In genomic region chr11:99682646-99683045, GRCh38 we compare ENCODE assay signal across 27 cellular contexts.
A peak's percentile ranks its signal among the peaks of the same experiment; 100 is the strongest.
DNase-seq lines count a peak whose midpoint lies in the region; ATAC-seq lines count a peak whose summit lies in the region.
"Had no signal": no experiment of that assay in that cellular context is flagged by ENCODE, and none has a peak within 500 bp of the region (broad histone marks: within the 10 kb centered on the region; RNA-seq: fewer than 3 reads in every experiment).

No MANE protein-coding gene starts in this region.

- no peak overlapping the region for H3K27ac ChIP-seq in ACC112 (ENCODE audit: low read depth, low read length)
- H3K27ac ChIP-seq: BLaER1 treated with 17β-estradiol and CSF1 and Interleukin-3, amounts not matched to agents 10 nM and 100 nM; SK-N-MC had no signal

- no peaks in the 10 kb centered on the region for H3K4me1 Mint-ChIP-seq in activated T-helper 1 cell treated with anti-CD3 and anti-CD28 coated beads, Interleukin-12 subunit alpha, Interleukin-12 subunit beta, Interleukin-2, Interleukin-4 antibody, amounts not matched to agents 30 ng/mL and 10 ng/mL and 1 ng/mL, durations not matched to agents 14 hours and 24 hours and 36 hours (ENCODE audit: low read depth)
- H3K4me1 Mint-ChIP-seq: T-helper 17 cell had no signal

- no peaks in the 10 kb centered on the region for H3K27me3 ChIP-seq in ACC112 (ENCODE audit: insufficient read depth, low read length)
- H3K27me3 ChIP-seq: BLaER1 treated with 17β-estradiol and CSF1 and Interleukin-3, amounts not matched to agents 10 nM and 100 nM had no signal

- no peaks in the 10 kb centered on the region for H3K79me2 ChIP-seq in ACC112 (ENCODE audit: control insufficient read depth, insufficient read depth, low read length, unreplicated experiment)

- H3K36me3 ChIP-seq in ACC112 (ENCODE audit: insufficient read depth, low read length) = no peaks in the 10 kb centered on the region
- H3K36me3 ChIP-seq: BLaER1 treated with 17β-estradiol and CSF1 and Interleukin-3, amounts not matched to agents 10 nM and 100 nM; HAP-1 had no signal

- peak; percentile 10 for DNase-seq in OCI-M1 (lab: John Stamatoyannopoulos, UW)
- DNase-seq in activated T-helper 1 cell treated with anti-CD3 and anti-CD28 coated beads, Interleukin-12 subunit alpha, Interleukin-12 subunit beta, Interleukin-2, Interleukin-4 antibody, amounts not matched to agents 30 ng/mL and 10 ng/mL and 1 ng/mL, durations not matched to agents 14 hours and 24 hours and 36 hours (ENCODE audit: low spot score) = no peak
- no peak for DNase-seq in activated CD4-positive, alpha-beta T cell treated with anti-CD3 and anti-CD28 coated beads, Interleukin-2, amount 50 U/mL, for 4 hours
- DNase-seq: AML-193; CD4-positive, alpha-beta T cell; GOT3; HFFc6; IMR-90; KG1; MM.1S; NCI-H1417; NCI-H1694 treated with DMSO at 0.1 percent for 48 hours; NCI-H2081 treated with DMSO at 0.1 percent for 48 hours; NCI-H2171; NCI-H226; NCI-H510A; NCI-H69; SIG-M5; T-helper 17 cell had no signal

- intact Hi-C loops in activated T-helper 1 cell treated with anti-CD3 and anti-CD28 coated beads, Interleukin-12 subunit alpha, Interleukin-12 subunit beta, Interleukin-2, Interleukin-4 antibody, amounts not matched to agents 30 ng/mL and 10 ng/mL and 1 ng/mL, durations not matched to agents 14 hours and 24 hours and 36 hours (cut with micrococcal nuclease) = no loop called here

- H3K27ac Mint-ChIP-seq in activated T-helper 1 cell treated with anti-CD3 and anti-CD28 coated beads, Interleukin-12 subunit alpha, Interleukin-12 subunit beta, Interleukin-2, Interleukin-4 antibody, amounts not matched to agents 30 ng/mL and 10 ng/mL and 1 ng/mL, durations not matched to agents 14 hours and 24 hours and 36 hours = no peak overlapping the region
- H3K27ac Mint-ChIP-seq: CD4-positive, alpha-beta T cell; HFFc6; T-helper 17 cell had no signal

- no peaks in the 10 kb centered on the region for H3K27me3 Mint-ChIP-seq in activated T-helper 1 cell treated with anti-CD3 and anti-CD28 coated beads, Interleukin-12 subunit alpha, Interleukin-12 subunit beta, Interleukin-2, Interleukin-4 antibody, amounts not matched to agents 30 ng/mL and 10 ng/mL and 1 ng/mL, durations not matched to agents 14 hours and 24 hours and 36 hours (ENCODE audit: insufficient read depth)
- H3K27me3 Mint-ChIP-seq: CD4-positive, alpha-beta T cell; T-helper 17 cell had no signal

- H2AFZ ChIP-seq in ACC112 (ENCODE audit: low read length, unreplicated experiment) = peak overlapping the region; percentile 78

- H3K4me1 ChIP-seq in ACC112 (ENCODE audit: control insufficient read depth, insufficient read depth, low read length, unreplicated experiment) = peaks cover 8% of the 10 kb centered on the region
- H3K4me1 ChIP-seq: BLaER1 treated with 17β-estradiol and CSF1 and Interleukin-3, amounts not matched to agents 10 nM and 100 nM; HAP-1 had no signal

- peaks cover 4% of the 10 kb centered on the region for H3K9me3 Mint-ChIP-seq in activated T-helper 1 cell treated with anti-CD3 and anti-CD28 coated beads, Interleukin-12 subunit alpha, Interleukin-12 subunit beta, Interleukin-2, Interleukin-4 antibody, amounts not matched to agents 30 ng/mL and 10 ng/mL and 1 ng/mL, durations not matched to agents 14 hours and 24 hours and 36 hours

- no peak overlapping the region for H3K4me3 Mint-ChIP-seq in activated T-helper 1 cell treated with anti-CD3 and anti-CD28 coated beads, Interleukin-12 subunit alpha, Interleukin-12 subunit beta, Interleukin-2, Interleukin-4 antibody, amounts not matched to agents 30 ng/mL and 10 ng/mL and 1 ng/mL, durations not matched to agents 14 hours and 24 hours and 36 hours
- H3K4me3 Mint-ChIP-seq: CD4-positive, alpha-beta T cell; HFFc6; T-helper 17 cell had no signal

- peak overlapping the region; percentile 36; the same call in 1 of the 2 replicates for H3K4me3 ChIP-seq in ACC112 (ENCODE audit: low read depth, low read length)
- H3K4me3 ChIP-seq: BLaER1 treated with 17β-estradiol and CSF1 and Interleukin-3, amounts not matched to agents 10 nM and 100 nM; HAP-1; SK-N-MC had no signal

- ATAC-seq in GM18511 (IDR thresholded peaks at IDR 0.05; ENCODE audit: unreplicated experiment) = peak; percentile 63
- peak; percentile 47 for ATAC-seq in HG02938 (IDR thresholded peaks at IDR 0.05; ENCODE audit: unreplicated experiment)
- no peak for ATAC-seq in HG03442 (IDR thresholded peaks at IDR 0.05; ENCODE audit: unreplicated experiment)
- ATAC-seq in GM18909 (IDR thresholded peaks at IDR 0.05; ENCODE audit: poor library complexity, unreplicated experiment) = no peak
- ATAC-seq: T-helper 17 cell had no signal

- H3K36me3 Mint-ChIP-seq in activated T-helper 1 cell treated with anti-CD3 and anti-CD28 coated beads, Interleukin-12 subunit alpha, Interleukin-12 subunit beta, Interleukin-2, Interleukin-4 antibody, amounts not matched to agents 30 ng/mL and 10 ng/mL and 1 ng/mL, durations not matched to agents 14 hours and 24 hours and 36 hours (ENCODE audit: low read depth) = no peaks in the 10 kb centered on the region

Comparison
In these comparisons a context has a peak if more than half of its experiments do, and no peak if none do; other contexts are left out.
1. ATAC-seq: peak in GM18511 (single experiment) and HG02938 (single experiment); none in HG03442 (single experiment) and GM18909 (single experiment).